ENCODE assay signal across 8 cellular contexts in the genomic region with DNA sequence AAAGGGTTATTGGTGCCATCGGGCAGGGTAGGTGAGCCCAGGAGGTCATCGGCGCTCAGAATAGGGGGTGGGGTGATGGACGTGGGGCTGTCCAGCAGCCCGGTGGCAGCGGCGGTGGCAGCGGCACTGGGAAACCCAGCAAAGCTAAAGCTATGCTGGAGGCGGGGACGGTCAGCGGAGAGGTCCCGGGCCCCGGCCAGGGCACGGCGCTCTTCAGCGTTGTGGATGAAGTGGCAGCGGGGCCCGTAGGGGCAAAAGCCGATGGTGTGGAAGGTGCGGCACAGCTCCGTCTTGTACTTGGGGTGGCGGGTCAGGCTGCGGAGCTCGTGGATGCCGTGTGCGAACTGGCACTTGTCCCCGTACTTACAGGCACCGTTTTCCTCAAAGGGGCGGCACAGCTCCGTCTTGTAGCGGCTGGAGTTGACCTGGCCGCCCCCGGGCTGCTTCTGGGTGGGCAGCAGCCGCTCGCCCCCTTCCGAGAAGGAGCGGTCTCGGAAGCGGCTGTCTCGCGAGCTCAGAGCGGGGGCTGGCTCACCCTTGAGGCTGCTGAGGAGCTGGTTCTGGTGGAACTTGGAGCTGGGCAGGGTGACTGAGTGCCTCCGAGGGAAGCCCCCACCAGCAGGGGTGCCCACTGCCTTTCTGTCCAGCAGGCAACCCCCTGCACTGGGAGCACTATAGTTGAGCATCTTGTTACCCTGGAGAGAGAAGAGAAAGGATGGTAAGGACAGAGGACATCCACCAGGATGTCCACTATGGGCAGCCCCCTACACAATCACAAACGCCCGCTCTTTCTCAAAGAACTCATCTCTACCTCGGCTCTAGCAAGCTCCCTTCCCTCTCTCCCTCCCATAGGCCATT. TPM values are rescaled to one million over a fixed set of nuclear protein-coding genes. Genes with fewer than 3 reads are reported as not detected.
DNase-seq lines count a peak whose midpoint lies in the region; ATAC-seq and TF ChIP-seq lines count a peak whose summit lies in the region.

No MANE protein-coding gene starts in this region.

- no peaks in the 10 kb centered on the region for H3K9me3 Mint-ChIP-seq in progenitor cell of endocrine pancreas (ENCODE audit: low read depth)

- H3K4me3 Mint-ChIP-seq in progenitor cell of endocrine pancreas (ENCODE audit: low read depth): peak overlapping the region; percentile 98

- TF ChIP-seq CTCF in progenitor cell of endocrine pancreas (IDR thresholded peaks at IDR 0.05; ENCODE audit: unreplicated experiment) (no peak), GM10266 (IDR thresholded peaks at IDR 0.05; ENCODE audit: control insufficient read depth, insufficient read depth, low read depth, missing control alignments) (no peak)

- no peaks in the 10 kb centered on the region for H3K27me3 Mint-ChIP-seq in progenitor cell of endocrine pancreas

- H3K4me1 Mint-ChIP-seq in progenitor cell of endocrine pancreas (ENCODE audit: low read depth): peaks cover 38% of the 10 kb centered on the region

- peak overlapping the region; percentile 100 for H3K27ac Mint-ChIP-seq in progenitor cell of endocrine pancreas

- peak; percentile 35 for DNase-seq in activated CD8-positive, alpha-beta memory T cell treated with anti-CD3 and anti-CD28 coated beads, Interleukin-2, amount 50 U/mL, for 4 hours
- DNase-seq in glomerular visceral epithelial cell (ENCODE audit: extremely low spot score): peak; percentile 50
- DNase-seq in progenitor cell of endocrine pancreas (ENCODE audit: low spot score, unreplicated experiment): no peak
- no peak for DNase-seq in GM10266 (ENCODE audit: extremely low spot score)
- DNase-seq in SIG-M5 (lab: John Stamatoyannopoulos, UW): no peak
- no peak for DNase-seq in NCI-H345 treated with DMSO at 0.1 percent for 48 hours (lab: John Stamatoyannopoulos, UW; ENCODE audit: unreplicated experiment)

- H3K36me3 Mint-ChIP-seq in progenitor cell of endocrine pancreas (ENCODE audit: insufficient read depth): peaks cover 52% of the 10 kb centered on the region

- no peak for ATAC-seq in GM21360 (IDR thresholded peaks at IDR 0.05; ENCODE audit: unreplicated experiment)

- TF ChIP-seq POLR2A in GM19193 (IDR thresholded peaks at IDR 0.05; ENCODE audit: extremely low read depth, insufficient read depth, insufficient read length): peak; percentile 29

RNA-seq across cellular contexts. Expression of a gene that starts 2.8 kb away (rescaled TPM):
- total RNA-seq in progenitor cell of endocrine pancreas: 325 and 368 TPM in 2 replicates

Comparison
In these comparisons a context has a peak if more than half of its experiments do, and no peak if none do; other contexts are left out.
1. DNase-seq: peak in activated CD8-positive, alpha-beta memory T cell treated with anti-CD3 and anti-CD28 coated beads, Interleukin-2, amount 50 U/mL, for 4 hours (single experiment) and glomerular visceral epithelial cell (single experiment); none in progenitor cell of endocrine pancreas (single experiment), GM10266 (single experiment), SIG-M5 (single experiment) and NCI-H345 treated with DMSO at 0.1 percent for 48 hours (single experiment).